ENCODE assay signal across 9 cellular contexts in the genomic region with DNA sequence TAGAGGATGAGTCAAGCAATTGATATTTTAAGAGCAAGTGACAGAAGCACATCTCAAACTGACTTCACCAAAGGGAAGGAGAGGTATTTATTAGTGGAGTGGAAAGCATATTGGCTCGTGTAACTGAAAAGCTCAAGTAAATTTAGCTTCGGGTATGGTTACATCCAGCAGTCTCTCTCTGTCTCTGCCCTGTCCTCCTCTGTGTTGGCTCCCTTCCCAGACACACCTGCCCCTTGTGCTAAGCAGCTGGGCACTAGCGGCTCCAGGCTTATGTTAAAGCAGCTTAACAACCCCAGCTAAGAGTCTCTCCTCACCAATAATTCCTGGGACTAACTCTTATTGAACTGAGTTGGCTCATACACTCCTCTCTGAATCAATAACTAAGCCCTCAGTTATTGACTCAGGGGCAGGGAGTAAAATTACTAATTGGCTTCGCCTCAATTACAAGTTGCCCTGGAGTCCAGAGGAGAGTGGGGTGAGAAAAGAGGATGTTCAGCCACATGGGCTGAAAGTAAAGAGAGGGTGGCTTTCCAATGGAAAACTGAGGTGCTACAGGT. TPM values are rescaled to one million over a fixed set of nuclear protein-coding genes. Genes with fewer than 3 reads are reported as not detected.
DNase-seq lines count a peak whose midpoint lies in the region; ATAC-seq and TF ChIP-seq lines count a peak whose summit lies in the region.
"Had no signal": no experiment of that assay in that cellular context is flagged by ENCODE, and none has a peak within 500 bp of the region (broad histone marks: within the 10 kb centered on the region; RNA-seq: fewer than 3 reads in every experiment).

No MANE protein-coding gene starts in this region.

- peaks cover 21% of the 10 kb centered on the region for H3K4me1 ChIP-seq in PC-9 (replicated peaks; ENCODE audit: insufficient read depth)
- no peaks in the 10 kb centered on the region for H3K4me1 ChIP-seq in neural progenitor cell
- H3K4me1 ChIP-seq in upper lobe of right lung, result peaks cover 6% of the 10 kb centered on the region

- peaks cover 71 to 89% (median 83%) of the 10 kb centered on the region in 3 donors for H3K4me1 Mint-ChIP-seq in naive B cell
- no peaks in the 10 kb centered on the region for H3K4me1 Mint-ChIP-seq in neural progenitor cell
- peaks cover 43% of the 10 kb centered on the region for H3K4me1 Mint-ChIP-seq in activated CD4-positive, alpha-beta T cell treated with anti-CD3 and anti-CD28 coated beads, Interleukin-2, amount 10 ng/mL, durations not matched to agents 7 days and 5 days

- H3K9me2 ChIP-seq in PC-9 (ENCODE audit: insufficient read depth), result peaks cover 5% of the 10 kb centered on the region; the same call in 1 of the 2 replicates

- intact Hi-C loops in PC-9 (cut with micrococcal nuclease; ENCODE audit: unreplicated experiment) (no loop called here), upper lobe of right lung (cut with DNase I) (no loop called here)

- H3K4me3 Mint-ChIP-seq in naive B cell (peak overlapping the region; percentile 24 to 88 (median 66)), neural progenitor cell (no peak overlapping the region)
- H3K4me3 Mint-ChIP-seq in activated CD4-positive, alpha-beta T cell treated with anti-CD3 and anti-CD28 coated beads, Interleukin-2, amount 10 ng/mL, durations not matched to agents 7 days and 5 days, result no peak overlapping the region

- H3K9me3 Mint-ChIP-seq in naive B cell, result peaks cover 0 to 14% (median 4%) of the 10 kb centered on the region in 7 donors
- H3K9me3 Mint-ChIP-seq in neural progenitor cell, result no peaks in the 10 kb centered on the region
- H3K9me3 Mint-ChIP-seq in activated CD4-positive, alpha-beta T cell treated with anti-CD3 and anti-CD28 coated beads, Interleukin-2, amount 10 ng/mL, durations not matched to agents 7 days and 5 days, result peaks cover 21% of the 10 kb centered on the region

- H3K9ac ChIP-seq in neural progenitor cell, result no peak overlapping the region

- H3K36me3 Mint-ChIP-seq in naive B cell (peaks cover 0 to 2% of the 10 kb centered on the region in 2 donors), neural progenitor cell (no peaks in the 10 kb centered on the region)
- H3K36me3 Mint-ChIP-seq in activated CD4-positive, alpha-beta T cell treated with anti-CD3 and anti-CD28 coated beads, Interleukin-2, amount 10 ng/mL, durations not matched to agents 7 days and 5 days (ENCODE audit: low read depth), result peaks cover 27% of the 10 kb centered on the region

- DNase-seq in NCI-H2171 (lab: John Stamatoyannopoulos, UW) (peak; percentile 44), naive B cell (no peak), PC-9 (no peak), neural progenitor cell (ENCODE audit: low spot score) (no peak), upper lobe of right lung (no peak)
- DNase-seq in activated CD4-positive, alpha-beta T cell treated with anti-CD3 and anti-CD28 coated beads, Interleukin-2, amount 10 ng/mL, durations not matched to agents 7 days and 5 days, result no peak
- DNase-seq: amygdala had no signal

- H3K27ac Mint-ChIP-seq in naive B cell, result peak overlapping the region; percentile 94 to 99 (median 98)
- no peak overlapping the region for H3K27ac Mint-ChIP-seq in neural progenitor cell
- H3K27ac Mint-ChIP-seq in activated CD4-positive, alpha-beta T cell treated with anti-CD3 and anti-CD28 coated beads, Interleukin-2, amount 10 ng/mL, durations not matched to agents 7 days and 5 days, result no peak overlapping the region

- no peak overlapping the region for H3K4me2 ChIP-seq in PC-9
- no peak overlapping the region for H3K4me2 ChIP-seq in neural progenitor cell

- no peaks in the 10 kb centered on the region for H3K36me3 ChIP-seq in PC-9 (ENCODE audit: low read depth)
- H3K36me3 ChIP-seq in neural progenitor cell, result no peaks in the 10 kb centered on the region
- no peaks in the 10 kb centered on the region for H3K36me3 ChIP-seq in upper lobe of right lung

- H3K27me3 Mint-ChIP-seq in naive B cell (no peaks in the 10 kb centered on the region), neural progenitor cell (ENCODE audit: insufficient read depth, low read depth) (peaks cover 2% of the 10 kb centered on the region)
- peaks cover 13% of the 10 kb centered on the region for H3K27me3 Mint-ChIP-seq in activated CD4-positive, alpha-beta T cell treated with anti-CD3 and anti-CD28 coated beads, Interleukin-2, amount 10 ng/mL, durations not matched to agents 7 days and 5 days

- POLR2A ChIA-PET in PC-9 (lab: Charles Lee; ENCODE audit: unreplicated experiment), result no interaction called here
- POLR2A ChIA-PET in activated CD4-positive, alpha-beta T cell treated with anti-CD3 and anti-CD28 coated beads, Interleukin-2, amount 10 ng/mL, durations not matched to agents 7 days and 5 days (lab: Charles Lee), result no interaction called here

- H3K9me3 ChIP-seq in PC-9 (ENCODE audit: insufficient read depth, low read depth), result no peaks in the 10 kb centered on the region
- H3K9me3 ChIP-seq in neural progenitor cell (ENCODE audit: low read depth), result no peaks in the 10 kb centered on the region
- no peaks in the 10 kb centered on the region for H3K9me3 ChIP-seq in upper lobe of right lung

- TF ChIP-seq CTCF in PC-9 (conservative IDR thresholded peaks at IDR 0.05), result no peak
- no peak for TF ChIP-seq CTCF in neural progenitor cell (IDR thresholded peaks at IDR 0.05)
- no peak for TF ChIP-seq CTCF in upper lobe of right lung (IDR thresholded peaks at IDR 0.05)

- H3K27ac ChIP-seq in PC-9, result no peak overlapping the region
- H3K27ac ChIP-seq in neural progenitor cell, result no peak overlapping the region
- H3K27ac ChIP-seq in upper lobe of right lung, result no peak overlapping the region

- H3K27me3 ChIP-seq in PC-9 (ENCODE audit: insufficient read depth, low read depth) (no peaks in the 10 kb centered on the region), neural progenitor cell (no peaks in the 10 kb centered on the region), upper lobe of right lung (no peaks in the 10 kb centered on the region)

- H3K4me3 ChIP-seq in PC-9, result no peak overlapping the region
- H3K4me3 ChIP-seq in neural progenitor cell, result no peak overlapping the region
- no peak overlapping the region for H3K4me3 ChIP-seq in upper lobe of right lung

- CTCF ChIA-PET in PC-9 (lab: Charles Lee), result no interaction called here
- CTCF ChIA-PET in activated CD4-positive, alpha-beta T cell treated with anti-CD3 and anti-CD28 coated beads, Interleukin-2, amount 10 ng/mL, durations not matched to agents 7 days and 5 days (lab: Charles Lee), result interaction anchor here (0.6 to 2.1 kb wide), 9 partner anchors 10 to 82 kb away, joined by 3 to 12 read pairs (median 4); a partner anchor contains a TSS

- H4K20me1 ChIP-seq in PC-9 (ENCODE audit: insufficient read depth) (no peaks in the 10 kb centered on the region), neural progenitor cell (ENCODE audit: low read depth) (no peaks in the 10 kb centered on the region)

- ATAC-seq in GM18519 (IDR thresholded peaks at IDR 0.05; ENCODE audit: low FRiP score, unreplicated experiment) (peak; percentile 26), HG02884 (IDR thresholded peaks at IDR 0.05; ENCODE audit: unreplicated experiment) (peak; percentile 11), naive B cell (ENCODE audit: low read depth in 2 of 2) (peak; percentile 3 to 6), upper lobe of right lung (no peak)

- H2AFZ ChIP-seq in PC-9 (no peak overlapping the region), neural progenitor cell (replicated peaks) (no peak overlapping the region)

- BruUV-seq in PC-9 (replicated peaks; lab: Mats Ljungman, UMichigan), result no TSS peak

- no peaks in the 10 kb centered on the region for H3K79me2 ChIP-seq in PC-9 (ENCODE audit: low read depth)
- no peaks in the 10 kb centered on the region for H3K79me2 ChIP-seq in neural progenitor cell (ENCODE audit: low read depth)

- H3F3A ChIP-seq in PC-9 (ENCODE audit: insufficient read depth, low read depth), result peaks cover 6% of the 10 kb centered on the region
- no peaks in the 10 kb centered on the region for H3F3A ChIP-seq in neural progenitor cell (ENCODE audit: low read depth)

RNA-seq across cellular contexts. Expression of a gene that starts 12.7 kb away (rescaled TPM):
- polyA plus RNA-seq in naive B cell (ENCODE audit: low read depth in 6 of 6), result 100 to 1,000 TPM in 5 of 6 donors, 10 to 100 TPM in 1; 71.3 to 177 (median 131) TPM
- total RNA-seq in PC-9 (2021) (31.6 and 39.3 TPM in 2 replicates), neural progenitor cell (ENCODE audit: low replicate concordance) (9.1 and 11.2 TPM in 2 replicates), upper lobe of right lung (110 TPM)
- total RNA-seq in activated CD4-positive, alpha-beta T cell treated with anti-CD3 and anti-CD28 coated beads, Interleukin-2, amount 10 ng/mL, durations not matched to agents 7 days and 5 days, result 10 to 100 TPM; 33.8 to 38.2 TPM

Comparison
In these comparisons a context has a peak if more than half of its experiments do, and no peak if none do; other contexts are left out.
1. H3K27ac Mint-ChIP-seq: peak in naive B cell (6 of 6); none in neural progenitor cell (single experiment) and activated CD4-positive, alpha-beta T cell treated with anti-CD3 and anti-CD28 coated beads, Interleukin-2, amount 10 ng/mL, durations not matched to agents 7 days and 5 days (single experiment).
2. H3K4me3 Mint-ChIP-seq: peak in naive B cell (8 of 8); none in neural progenitor cell (single experiment) and activated CD4-positive, alpha-beta T cell treated with anti-CD3 and anti-CD28 coated beads, Interleukin-2, amount 10 ng/mL, durations not matched to agents 7 days and 5 days (single experiment).